12 cellular contexts compared by ENCODE assay signal in genomic region chr11:32821517-32821916, GRCh38. TPM values are rescaled to one million over a fixed set of nuclear protein-coding genes. Genes with fewer than 3 reads are reported as not detected.
DNase-seq lines count a peak whose midpoint lies in the region; FAIRE-seq and TF ChIP-seq lines count a peak whose summit lies in the region.
"Had no signal": no experiment of that assay in that cellular context is flagged by ENCODE, and none has a peak within 500 bp of the region (broad histone marks: within the 10 kb centered on the region; RNA-seq: fewer than 3 reads in every experiment).

No MANE protein-coding gene starts in this region.

- H3K9me3 ChIP-seq in OCI-LY3 (ENCODE audit: insufficient read depth, low read length), result no peaks in the 10 kb centered on the region
- H3K9me3 ChIP-seq: left lung, transverse colon had no signal

- no peak overlapping the region for H3K27ac Mint-ChIP-seq in osteocyte (ENCODE audit: unreplicated experiment)
- H3K27ac Mint-ChIP-seq: nephron had no signal

- no peak overlapping the region for H2AFZ ChIP-seq in OCI-LY3 (ENCODE audit: low read depth, low read length)

- FAIRE-seq in H54 (lab: Jason Lieb, UNC), result peak; percentile 89
- no peak for FAIRE-seq in urothelium cell line (lab: Jason Lieb, UNC)

- H3K4me2 ChIP-seq in OCI-LY3 (ENCODE audit: low read length), result 0 out of 2 replicates have a peak overlapping the region, but pooled peaks have one; percentile 0

- no peak overlapping the region for H3K9ac ChIP-seq in OCI-LY3 (ENCODE audit: low read length)

- no peaks in the 10 kb centered on the region for H3K36me3 Mint-ChIP-seq in osteocyte (ENCODE audit: unreplicated experiment)

- H3K27me3 Mint-ChIP-seq in osteocyte (ENCODE audit: unreplicated experiment), result peaks cover 30% of the 10 kb centered on the region

- H3K27me3 ChIP-seq in OCI-LY3 (ENCODE audit: low read depth, low read length), result 0 out of 2 replicates have a peak, but pooled peaks cover 3% of the 10 kb centered on the region
- H3K27me3 ChIP-seq: left lung, transverse colon had no signal

- no peak for TF ChIP-seq CTCF in OCI-LY3 (IDR thresholded peaks at IDR 0.05; ENCODE audit: low read depth, low read length)
- no peak for TF ChIP-seq CTCF in osteocyte (IDR thresholded peaks at IDR 0.05)

- no peak overlapping the region for H3K4me3 ChIP-seq in OCI-LY3 (ENCODE audit: low read length)
- H3K4me3 ChIP-seq: left lung, transverse colon had no signal

- no peak overlapping the region for H3K27ac ChIP-seq in OCI-LY3 (ENCODE audit: low read length)
- H3K27ac ChIP-seq: transverse colon had no signal

- no peaks in the 10 kb centered on the region for H3K36me3 ChIP-seq in OCI-LY3 (replicated peaks; ENCODE audit: low read depth, low read length)
- H3K36me3 ChIP-seq: left lung, transverse colon had no signal

- no peaks in the 10 kb centered on the region for H3K79me2 ChIP-seq in OCI-LY3 (ENCODE audit: low read length)

- no peaks in the 10 kb centered on the region for H3K4me1 Mint-ChIP-seq in osteocyte (ENCODE audit: unreplicated experiment)
- H3K4me1 Mint-ChIP-seq: nephron had no signal

- H3K4me1 ChIP-seq in OCI-LY3 (ENCODE audit: low read length), result no peaks in the 10 kb centered on the region
- H3K4me1 ChIP-seq: transverse colon had no signal

- no peaks in the 10 kb centered on the region for H4K20me1 ChIP-seq in OCI-LY3 (ENCODE audit: insufficient read depth, low read length)

- DNase-seq in NOMO-1 treated with DMSO at 0.1 percent for 48 hours (lab: John Stamatoyannopoulos, UW; ENCODE audit: unreplicated experiment) (peak; percentile 21), NOMO-1 (lab: John Stamatoyannopoulos, UW; ENCODE audit: unreplicated experiment in 2 of 2) (no peak), H54 (ENCODE audit: insufficient read length, low spot score) (no peak), iris pigment epithelial cell (ENCODE audit: low read depth) (peak; percentile 4), urothelium cell line (ENCODE audit: low spot score) (no peak), osteocyte (ENCODE audit: extremely low spot score, unreplicated experiment) (no peak), superior temporal gyrus (ENCODE audit: extremely low spot score) (no peak)
- DNase-seq: left lung; NK-92 treated with Interleukin-12 subunit alpha and Interleukin-12 subunit beta, amount 100 ng/mL, for 24 hours; transverse colon had no signal

- no peak overlapping the region for H3K4me3 Mint-ChIP-seq in osteocyte (ENCODE audit: unreplicated experiment)
- H3K4me3 Mint-ChIP-seq: nephron had no signal

- TF ChIP-seq POLR2A in H54 (IDR thresholded peaks at IDR 0.05; ENCODE audit: low read depth, low read length), result no peak

- no peaks in the 10 kb centered on the region for H3K9me3 Mint-ChIP-seq in osteocyte (ENCODE audit: unreplicated experiment)
- H3K9me3 Mint-ChIP-seq: nephron had no signal

RNA-seq across cellular contexts. Expression of gene PRRG4, which starts 8.2 kb away (rescaled TPM):
- total RNA-seq in osteocyte, result not detected in 2 replicates

RNA-seq across cellular contexts. Expression of gene CCDC73, which starts 27.1 kb away (rescaled TPM):
- total RNA-seq in osteocyte, result not detected in 2 replicates
- total RNA-seq: transverse colon had no signal

Comparison
In these comparisons a context has a peak if more than half of its experiments do, and no peak if none do; other contexts are left out.
1. DNase-seq: peak in NOMO-1 treated with DMSO at 0.1 percent for 48 hours (single experiment) and iris pigment epithelial cell (single experiment); none in NOMO-1 (0 of 2), H54 (single experiment), urothelium cell line (single experiment), osteocyte (single experiment) and superior temporal gyrus (single experiment).